33 cellular contexts compared by ENCODE assay signal in genomic region chr1:86325264-86325663, GRCh38.
"Had no signal": no experiment of that assay in that cellular context is flagged by ENCODE, and none has a peak within 500 bp of the region (broad histone marks: within the 10 kb centered on the region; RNA-seq: fewer than 3 reads in every experiment).

No MANE protein-coding gene starts in this region.

- ATAC-seq: activated CD8-positive, alpha-beta T cell treated with anti-CD3 and anti-CD28 coated beads for 36 hours; activated naive CD4-positive, alpha-beta T cell treated with anti-CD3 and anti-CD28 coated beads, Interleukin-2, amount 50 U/mL, for 72 hours; activated T-cell treated with anti-CD3 and anti-CD28 coated beads, Interleukin-2, amount 50 U/mL, for 4 hours; activated T-cell treated with anti-CD3 and anti-CD28 coated beads, Interleukin-2, amount 50 U/mL, for 72 hours; activated T-helper 17 cell treated with anti-CD3 and anti-CD28 coated beads, Interleukin-2, amount 50 U/mL, for 72 hours; body of pancreas had no signal

- H3K9me3 ChIP-seq: adrenal gland, body of pancreas, breast epithelium had no signal

- H3K27me3 ChIP-seq: adrenal gland, body of pancreas, brain microvascular endothelial cell, breast epithelium had no signal

- FAIRE-seq: astrocyte, TTC549 had no signal

- H3K27ac ChIP-seq: adrenal gland, body of pancreas, brain microvascular endothelial cell, breast epithelium, VCaP had no signal

- DNase-seq: activated B cell treated with CpG ODN at 0.5 μM for 24 hours; activated CD4-positive, alpha-beta memory T cell treated with anti-CD3 and anti-CD28 coated beads for 36 hours; activated CD4-positive, alpha-beta T cell treated with anti-CD3 and anti-CD28 coated beads for 4 hours; activated CD4-positive, alpha-beta T cell treated with anti-CD3 and anti-CD28 coated beads, Interleukin-2, amount 10 ng/mL, durations not matched to agents 24 days and 14 days; activated CD4-positive, alpha-beta T cell treated with anti-CD3 and anti-CD28 coated beads, Interleukin-2, amount 50 U/mL, for 1 hour; activated CD4-positive, alpha-beta T cell treated with anti-CD3 and anti-CD28 coated beads, Interleukin-2, amount 50 U/mL, for 4 hours; activated CD4-positive, CD25-positive, alpha-beta regulatory T cell treated with anti-CD3 and anti-CD28 coated beads, Interleukin-2, amount 50 U/mL, for 72 hours; activated CD8-positive, alpha-beta memory T cell treated with anti-CD3 and anti-CD28 coated beads, Interleukin-2, amount 50 U/mL, for 4 hours; activated CD8-positive, alpha-beta T cell treated with anti-CD3 and anti-CD28 coated beads for 36 hours; activated effector memory CD4-positive, alpha-beta T cell treated with anti-CD3 and anti-CD28 coated beads, Interleukin-2, amount 50 U/mL, for 16 hours; activated gamma-delta T cell treated with Interleukin-2 at 50 U/mL for 16 hours; activated naive CD4-positive, alpha-beta T cell; activated naive CD4-positive, alpha-beta T cell treated with anti-CD3 and anti-CD28 coated beads for 36 hours; activated naive CD4-positive, alpha-beta T cell treated with anti-CD3 and anti-CD28 coated beads, Interleukin-2, amount 50 U/mL, for 16 hours; activated naive CD8-positive, alpha-beta T cell treated with anti-CD3 and anti-CD28 coated beads for 36 hours; activated T-cell treated with anti-CD3 and anti-CD28 coated beads for 4 hours; activated T-cell treated with anti-CD3 and anti-CD28 coated beads, Interleukin-2, amount 50 U/mL, for 1 hour; activated T-cell treated with anti-CD3 and anti-CD28 coated beads, Interleukin-2, amount 50 U/mL, for 4 hours; activated T-cell treated with anti-CD3 and anti-CD28 coated beads, Interleukin-2, amount 50 U/mL, for 72 hours; adrenal gland; amniotic stem cell; aorta; body of pancreas; brain microvascular endothelial cell; central memory CD4-positive, alpha-beta T cell; T-helper 2 cell; T-helper 9 cell had no signal

- H3K36me3 ChIP-seq: adrenal gland, brain microvascular endothelial cell, breast epithelium had no signal

- H3K4me1 ChIP-seq: adrenal gland, body of pancreas, breast epithelium had no signal

- H3K4me3 ChIP-seq: adrenal gland, body of pancreas, breast epithelium had no signal
